14 cellular contexts compared by ENCODE assay signal in genomic region chr7:118573065-118573464, GRCh38.
DNase-seq lines count a peak whose midpoint lies in the region; TF ChIP-seq lines count a peak whose summit lies in the region.
"Had no signal": no experiment of that assay in that cellular context is flagged by ENCODE, and none has a peak within 500 bp of the region (broad histone marks: within the 10 kb centered on the region; RNA-seq: fewer than 3 reads in every experiment).

No MANE protein-coding gene starts in this region.

- H2AFZ ChIP-seq in OCI-LY3 (ENCODE audit: low read depth, low read length) (no peak overlapping the region), fibroblast of lung (ENCODE audit: low read length) (no peak overlapping the region)

- H4K20me1 ChIP-seq in OCI-LY3 (ENCODE audit: insufficient read depth, low read length) (no peaks in the 10 kb centered on the region), fibroblast of lung (ENCODE audit: control insufficient read depth, extremely low read depth, insufficient read depth, low read length) (no peaks in the 10 kb centered on the region)

- H3K4me3 Mint-ChIP-seq in activated naive CD4-positive, alpha-beta T cell treated with anti-CD3 and anti-CD28 coated beads for 36 hours, result no peak overlapping the region
- H3K4me3 Mint-ChIP-seq: CD4-positive, alpha-beta memory T cell; central memory CD8-positive, alpha-beta T cell; naive thymus-derived CD4-positive, alpha-beta T cell had no signal

- H3K9ac ChIP-seq in OCI-LY3 (ENCODE audit: low read length), result no peak overlapping the region
- H3K9ac ChIP-seq in fibroblast of lung (ENCODE audit: insufficient read depth, low read length), result no peak overlapping the region

- H3K4me3 ChIP-seq in OCI-LY3 (ENCODE audit: low read length) (no peak overlapping the region), fibroblast of lung (replicated peaks in 1 of 4; ENCODE audit: control extremely low read depth in 1 of 4, insufficient read depth in 1 of 4, low read depth in 3 of 4, low read length in 4 of 4) (no peak overlapping the region)

- no peaks in the 10 kb centered on the region for H3K4me1 Mint-ChIP-seq in activated naive CD4-positive, alpha-beta T cell treated with anti-CD3 and anti-CD28 coated beads for 36 hours (ENCODE audit: low read depth)
- H3K4me1 Mint-ChIP-seq: CD4-positive, alpha-beta memory T cell; central memory CD8-positive, alpha-beta T cell had no signal

- no peak overlapping the region for H3K27ac ChIP-seq in OCI-LY3 (ENCODE audit: low read length)
- H3K27ac ChIP-seq in fibroblast of lung (ENCODE audit: insufficient read depth, low read length), result no peak overlapping the region

- DNase-seq in NCI-H146 treated with DMSO at 0.1 percent for 48 hours (lab: John Stamatoyannopoulos, UW; ENCODE audit: unreplicated experiment) (peak; percentile 8), fibroblast of lung (ENCODE audit: low read depth in 2 of 2) (peak; percentile 6 to 10), renal cortical epithelial cell (ENCODE audit: low read depth) (peak; percentile 18), OCI-M1 (lab: John Stamatoyannopoulos, UW) (no peak), NCI-H2196 (lab: John Stamatoyannopoulos, UW; ENCODE audit: unreplicated experiment) (no peak)
- DNase-seq in stimulated activated naive CD4-positive, alpha-beta T cell (lab: John Stamatoyannopoulos, UW), result no peak
- no peak for DNase-seq in activated naive CD4-positive, alpha-beta T cell treated with anti-CD3 and anti-CD28 coated beads for 36 hours
- DNase-seq: activated CD4-positive, alpha-beta T cell treated with anti-CD3 and anti-CD28 coated beads, Interleukin-2, amount 50 U/mL, for 4 hours; activated gamma-delta T cell; CD4-positive, alpha-beta memory T cell; naive thymus-derived CD4-positive, alpha-beta T cell; small intestine had no signal

- H3K36me3 ChIP-seq in OCI-LY3 (replicated peaks; ENCODE audit: low read depth, low read length) (no peaks in the 10 kb centered on the region), fibroblast of lung (ENCODE audit: control insufficient read depth, insufficient read depth, low read length) (no peaks in the 10 kb centered on the region)

- no peaks in the 10 kb centered on the region for H3K36me3 Mint-ChIP-seq in activated naive CD4-positive, alpha-beta T cell treated with anti-CD3 and anti-CD28 coated beads for 36 hours (ENCODE audit: low read depth)
- H3K36me3 Mint-ChIP-seq: CD4-positive, alpha-beta memory T cell; naive thymus-derived CD4-positive, alpha-beta T cell had no signal

- CTCF ChIA-PET in activated naive CD4-positive, alpha-beta T cell treated with anti-CD3 and anti-CD28 coated beads for 36 hours (lab: Charles Lee), result no interaction called here

- H3K27ac Mint-ChIP-seq in activated naive CD4-positive, alpha-beta T cell treated with anti-CD3 and anti-CD28 coated beads for 36 hours, result no peak overlapping the region
- H3K27ac Mint-ChIP-seq: CD4-positive, alpha-beta memory T cell; naive thymus-derived CD4-positive, alpha-beta T cell had no signal

- no peaks in the 10 kb centered on the region for H3K27me3 Mint-ChIP-seq in activated naive CD4-positive, alpha-beta T cell treated with anti-CD3 and anti-CD28 coated beads for 36 hours (ENCODE audit: low read depth)
- H3K27me3 Mint-ChIP-seq: CD4-positive, alpha-beta memory T cell; central memory CD8-positive, alpha-beta T cell; naive thymus-derived CD4-positive, alpha-beta T cell had no signal

- no peaks in the 10 kb centered on the region for H3K9me3 ChIP-seq in OCI-LY3 (ENCODE audit: insufficient read depth, low read length)
- no peaks in the 10 kb centered on the region for H3K9me3 ChIP-seq in fibroblast of lung (ENCODE audit: control insufficient read depth, insufficient read depth, low read depth, low read length)

- peaks cover 10% of the 10 kb centered on the region for H3K4me1 ChIP-seq in OCI-LY3 (ENCODE audit: low read length)
- H3K4me1 ChIP-seq in fibroblast of lung (ENCODE audit: control insufficient read depth, extremely low read depth, insufficient read depth, low read length), result no peaks in the 10 kb centered on the region

- intact Hi-C loops in activated naive CD4-positive, alpha-beta T cell treated with anti-CD3 and anti-CD28 coated beads for 36 hours (cut with micrococcal nuclease), result no loop called here

- H3K9me3 Mint-ChIP-seq in activated naive CD4-positive, alpha-beta T cell treated with anti-CD3 and anti-CD28 coated beads for 36 hours, result no peaks in the 10 kb centered on the region

- TF ChIP-seq CTCF in OCI-LY3 (IDR thresholded peaks at IDR 0.05; ENCODE audit: low read depth, low read length), result no peak
- no peak for TF ChIP-seq CTCF in fibroblast of lung (conservative IDR thresholded peaks at IDR 0.05 in 1 of 2, IDR thresholded peaks at IDR 0.05 in 1 of 2; ENCODE audit: low read depth in 1 of 2, low read length in 2 of 2)

- H3K4me2 ChIP-seq in OCI-LY3 (ENCODE audit: low read length) (peak overlapping the region; percentile 14; the same call in 1 of the 2 replicates), fibroblast of lung (ENCODE audit: extremely low read depth, insufficient read depth, low read length) (no peak overlapping the region)

- H3K27me3 ChIP-seq in OCI-LY3 (ENCODE audit: low read depth, low read length), result no peaks in the 10 kb centered on the region
- H3K27me3 ChIP-seq in fibroblast of lung (ENCODE audit: control insufficient read depth, insufficient read depth, low read length), result no peaks in the 10 kb centered on the region

- H3K79me2 ChIP-seq in OCI-LY3 (ENCODE audit: low read length) (no peaks in the 10 kb centered on the region), fibroblast of lung (ENCODE audit: control insufficient read depth, insufficient read depth, low read length) (no peaks in the 10 kb centered on the region)

Comparison
In these comparisons a context has a peak if more than half of its experiments do, and no peak if none do; other contexts are left out.
1. DNase-seq: peak in NCI-H146 treated with DMSO at 0.1 percent for 48 hours (single experiment), fibroblast of lung (2 of 2) and renal cortical epithelial cell (single experiment); none in stimulated activated naive CD4-positive, alpha-beta T cell (0 of 6), activated naive CD4-positive, alpha-beta T cell treated with anti-CD3 and anti-CD28 coated beads for 36 hours (single experiment), OCI-M1 (single experiment) and NCI-H2196 (single experiment).